Comparison of ENCODE assay signal across 9 cellular contexts in the genomic region with DNA sequence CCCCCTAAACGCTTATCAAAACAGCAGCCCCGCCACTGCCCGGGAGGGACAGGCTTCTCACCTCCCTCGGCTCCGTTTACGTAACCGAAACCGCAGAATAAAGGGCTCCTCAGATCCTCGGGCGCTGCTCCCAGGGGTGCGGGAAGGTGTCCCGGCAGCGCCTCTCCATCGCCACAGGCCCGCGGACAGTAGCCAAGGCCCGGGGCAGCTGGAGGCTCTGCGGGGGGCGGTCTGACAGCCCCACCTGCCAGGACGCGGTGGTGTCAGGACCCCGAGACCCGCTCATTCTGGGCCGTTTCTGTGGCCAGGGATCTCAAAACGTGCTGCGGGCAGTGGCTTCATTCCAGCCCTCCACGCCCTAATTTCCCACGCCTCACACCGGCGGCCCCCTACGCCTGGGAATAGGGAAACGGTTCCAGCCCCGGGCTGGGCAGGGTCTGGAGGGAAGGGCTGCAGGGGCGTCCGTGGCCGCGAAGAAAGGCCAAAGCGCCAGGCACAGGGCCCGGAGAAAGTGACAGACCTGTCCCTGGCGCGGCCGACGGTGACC. TPM values are rescaled to one million over a fixed set of nuclear protein-coding genes. Genes with fewer than 3 reads are reported as not detected.
DNase-seq lines count a peak whose midpoint lies in the region; ATAC-seq and TF ChIP-seq lines count a peak whose summit lies in the region.
"Not testable (repeated sequence)": the region's sequence is repeated elsewhere in the genome, so short reads cannot be mapped to it uniquely, and the experiment has no call there.
"Had no signal": no experiment of that assay in that cellular context is flagged by ENCODE, and none has a peak within 500 bp of the region (broad histone marks: within the 10 kb centered on the region; RNA-seq: fewer than 3 reads in every experiment).

No MANE protein-coding gene starts in this region.

- peak; percentile 2; the same call in 2 of the 3 replicates for ATAC-seq in GM23338
- ATAC-seq in left cardiac atrium, result peak; percentile 8 to 12

- peak overlapping the region; percentile 31 for H3K27ac ChIP-seq in CD8-positive, alpha-beta memory T cell (ENCODE audit: low read depth, low read length)
- not testable (repeated sequence) for H3K27ac ChIP-seq in GM23338 (ENCODE audit: low read depth); mammary epithelial cell (ENCODE audit: insufficient read depth, low read depth, low read length); muscle layer of duodenum (ENCODE audit: low read length)

- H3K4me3 Mint-ChIP-seq in CD8-positive, alpha-beta memory T cell, result peak overlapping the region; percentile 68 to 88 (median 74)
- H3K4me3 Mint-ChIP-seq in GM23338, result peak overlapping the region; percentile 34
- H3K4me3 Mint-ChIP-seq in stimulated activated naive CD8-positive, alpha-beta T cell treated with anti-CD3 and anti-CD28 coated beads, Interleukin-15, Interleukin-2, amounts not matched to agents 100 ng/mL and 50 ng/mL, for 24 hours, result peak overlapping the region; percentile 32

- H3K4me1 ChIP-seq in CD8-positive, alpha-beta memory T cell (ENCODE audit: insufficient read depth, low read length); GM23338 (ENCODE audit: insufficient read depth); mammary epithelial cell (ENCODE audit: insufficient read depth, low read length); muscle layer of duodenum (ENCODE audit: control insufficient read depth in 1 of 2, insufficient read depth in 2 of 2, low read length in 2 of 2): not testable (repeated sequence)

- H3K27ac Mint-ChIP-seq in CD8-positive, alpha-beta memory T cell, result peak overlapping the region in 2 of 8 donors; percentile 58 to 64
- H3K27ac Mint-ChIP-seq in GM23338; stimulated activated naive CD8-positive, alpha-beta T cell treated with anti-CD3 and anti-CD28 coated beads, Interleukin-15, Interleukin-2, amounts not matched to agents 100 ng/mL and 50 ng/mL, for 24 hours: not testable (repeated sequence)

- not testable (repeated sequence) for H3K9me3 Mint-ChIP-seq in CD8-positive, alpha-beta memory T cell; stimulated activated naive CD8-positive, alpha-beta T cell treated with anti-CD3 and anti-CD28 coated beads, Interleukin-15, Interleukin-2, amounts not matched to agents 100 ng/mL and 50 ng/mL, for 24 hours
- peaks cover 12% of the 10 kb centered on the region for H3K9me3 Mint-ChIP-seq in GM23338

- not testable (repeated sequence) for BruUV-seq in mammary epithelial cell (replicated peaks; lab: Mats Ljungman, UMichigan)

- dilution Hi-C loops in mammary epithelial cell (cut with HindIII; ENCODE audit: low sequenced_read_pairs), result not testable (repeated sequence)

- WGBS in mammary epithelial cell (ENCODE audit: low coverage, missing lambda C conversion rate), result 2% methylated on average over 30 of the region's 43 CpGs

- not testable (repeated sequence) for H3K9me2 ChIP-seq in GM23338 (ENCODE audit: insufficient read depth)

- peak overlapping the region; percentile 47 for H3K4me3 ChIP-seq in CD8-positive, alpha-beta memory T cell (ENCODE audit: low read length)
- peak overlapping the region; percentile 57 for H3K4me3 ChIP-seq in GM23338
- peak overlapping the region; percentile 30 for H3K4me3 ChIP-seq in WI38 (ENCODE audit: low read depth, low read length)
- H3K4me3 ChIP-seq in mammary epithelial cell (replicated peaks in 1 of 3; ENCODE audit: insufficient read depth in 1 of 3, low read depth in 2 of 3, low read length in 3 of 3), result peak overlapping the region; percentile 36 to 57 (median 41)
- H3K4me3 ChIP-seq in muscle layer of duodenum (ENCODE audit: low read depth in 1 of 2, low read length in 2 of 2), result peak overlapping the region; percentile 21 to 85

- in situ Hi-C loops in mammary epithelial cell (cut with MboI; ENCODE audit: low sequenced_read_pairs in 2 of 2), result loop anchor here in 1 of 2 donors (10.0 kb wide), 1 partner anchor 89 kb away; a partner anchor contains a TSS

- not testable (repeated sequence) for TF ChIP-seq CTCF in GM23338 (conservative IDR thresholded peaks at IDR 0.05; ENCODE audit: low read depth in 2 of 2); WI38 (IDR thresholded peaks at IDR 0.05; ENCODE audit: low read depth, low read length); mammary epithelial cell (conservative IDR thresholded peaks at IDR 0.05 in 1 of 2, IDR thresholded peaks at IDR 0.05 in 1 of 2; ENCODE audit: extremely low read depth in 1 of 2, insufficient read depth in 1 of 2, low read depth in 1 of 2, low read length in 2 of 2)

- not testable (repeated sequence) for H3K27me3 Mint-ChIP-seq in CD8-positive, alpha-beta memory T cell; stimulated activated naive CD8-positive, alpha-beta T cell treated with anti-CD3 and anti-CD28 coated beads, Interleukin-15, Interleukin-2, amounts not matched to agents 100 ng/mL and 50 ng/mL, for 24 hours
- peaks cover 14% of the 10 kb centered on the region for H3K27me3 Mint-ChIP-seq in GM23338 (ENCODE audit: insufficient read depth, low read depth, poor library complexity)

- not testable (repeated sequence) for H3K9ac ChIP-seq in mammary epithelial cell (ENCODE audit: insufficient read depth, low read length)

- H3K36me3 Mint-ChIP-seq in CD8-positive, alpha-beta memory T cell; stimulated activated naive CD8-positive, alpha-beta T cell treated with anti-CD3 and anti-CD28 coated beads, Interleukin-15, Interleukin-2, amounts not matched to agents 100 ng/mL and 50 ng/mL, for 24 hours (ENCODE audit: low read depth): not testable (repeated sequence)
- peaks cover 13% of the 10 kb centered on the region for H3K36me3 Mint-ChIP-seq in GM23338 (ENCODE audit: low read depth)

- H3K79me2 ChIP-seq in GM23338 (replicated peaks; ENCODE audit: insufficient read depth); mammary epithelial cell (ENCODE audit: insufficient read depth, low read length): not testable (repeated sequence)

- H3K36me3 ChIP-seq in CD8-positive, alpha-beta memory T cell (ENCODE audit: insufficient read depth, low read length); GM23338 (ENCODE audit: insufficient read depth); mammary epithelial cell (ENCODE audit: insufficient read depth, low read length); muscle layer of duodenum (ENCODE audit: control insufficient read depth in 1 of 2, insufficient read depth in 2 of 2, low read length in 2 of 2): not testable (repeated sequence)

- not testable (repeated sequence) for H3K27me3 ChIP-seq in CD8-positive, alpha-beta memory T cell (ENCODE audit: insufficient read depth, low read length, poor library complexity, severe bottlenecking); mammary epithelial cell (ENCODE audit: insufficient read depth, low read length); muscle layer of duodenum (ENCODE audit: low read depth, low read length)
- peaks cover 13% of the 10 kb centered on the region for H3K27me3 ChIP-seq in GM23338 (ENCODE audit: insufficient read depth)

- not testable (repeated sequence) for H2AFZ ChIP-seq in GM23338
- H2AFZ ChIP-seq in mammary epithelial cell (ENCODE audit: low read depth, low read length), result peak overlapping the region; percentile 74

- peak overlapping the region; percentile 77 for H3K4me2 ChIP-seq in GM23338
- peak overlapping the region; percentile 94 for H3K4me2 ChIP-seq in mammary epithelial cell (ENCODE audit: insufficient read depth, low read depth, low read length)

- H3K9me3 ChIP-seq in CD8-positive, alpha-beta memory T cell (ENCODE audit: low read length); mammary epithelial cell (replicated peaks; ENCODE audit: insufficient read depth, low read length); muscle layer of duodenum (ENCODE audit: control insufficient read depth in 1 of 2, low read length in 2 of 2): not testable (repeated sequence)

- CTCF ChIA-PET in CD8-positive, alpha-beta memory T cell (lab: Charles Lee); mammary epithelial cell (lab: Charles Lee; ENCODE audit: low non-redundant PET): not testable (repeated sequence)

- H4K20me1 ChIP-seq in GM23338 (replicated peaks; ENCODE audit: insufficient read depth); mammary epithelial cell (ENCODE audit: insufficient read depth, low read length): not testable (repeated sequence)

- POLR2A ChIA-PET in CD8-positive, alpha-beta memory T cell (lab: Charles Lee), result not testable (repeated sequence)

- H3F3A ChIP-seq in GM23338 (replicated peaks; ENCODE audit: low read depth), result not testable (repeated sequence)

- peak in 4 of 5 donors; percentile 44 to 67 (median 48) for DNase-seq in CD8-positive, alpha-beta memory T cell
- DNase-seq in GM23338 (ENCODE audit: low spot score) (peak; percentile 31), NCI-H1105 treated with DMSO at 0.1 percent for 48 hours (lab: John Stamatoyannopoulos, UW) (peak; percentile 19), mammary epithelial cell (peak; percentile 30), left cardiac atrium (peak; percentile 54)

- intact Hi-C loops in mammary epithelial cell (cut with micrococcal nuclease), result loop anchor here (2.0 to 5.0 kb wide), 2 partner anchors 91 to 467 kb away; a partner anchor contains a TSS
- intact Hi-C loops in left cardiac atrium (cut with DNase I), result not testable (repeated sequence)

- not testable (repeated sequence) for H3K4me1 Mint-ChIP-seq in CD8-positive, alpha-beta memory T cell; GM23338; stimulated activated naive CD8-positive, alpha-beta T cell treated with anti-CD3 and anti-CD28 coated beads, Interleukin-15, Interleukin-2, amounts not matched to agents 100 ng/mL and 50 ng/mL, for 24 hours (ENCODE audit: low read depth)

RNA-seq across cellular contexts. Expression of a gene that starts 0.6 kb away (rescaled TPM):
- total RNA-seq in CD8-positive, alpha-beta memory T cell, result under 1 TPM; 0.40 to 0.55 TPM
- not detected for polyA plus RNA-seq in CD8-positive, alpha-beta memory T cell
- 1.2 and 1.3 TPM in 2 replicates for total RNA-seq in GM23338 (2014; rRNA removed; shearing (Covaris generic))
- polyA plus RNA-seq in GM23338 (2016; fragmentation: Nextera tagmentation; extraction: Ambion mirVana) (0.83 and 0.89 TPM in 2 replicates), mammary epithelial cell (0.10 TPM)
- total RNA-seq in mammary epithelial cell (under 1 TPM in 1 of 2 donors, not detected in 1; 0.12 TPM), left cardiac atrium (10 to 100 TPM; 15.4 to 32.5 TPM)
- not detected for polyA minus RNA-seq in mammary epithelial cell
- total RNA-seq: activated T-helper 1 cell treated with anti-CD3 and anti-CD28 coated beads, Interleukin-12 subunit alpha, Interleukin-12 subunit beta, Interleukin-2, Interleukin-4 antibody, amounts not matched to agents 30 ng/mL and 10 ng/mL and 1 ng/mL, durations not matched to agents 14 hours and 24 hours and 36 hours had no signal
